ENCODE assay signal across 8 cellular contexts in genomic region chr18:5238371-5238758, GRCh38. TPM values are rescaled to one million over a fixed set of nuclear protein-coding genes. Genes with fewer than 3 reads are reported as not detected.
DNase-seq lines count a peak whose midpoint lies in the region; ATAC-seq and TF ChIP-seq lines count a peak whose summit lies in the region.

No MANE protein-coding gene starts in this region.

- BruUV-seq in PC-9 (replicated peaks; lab: Mats Ljungman, UMichigan): TSS peak; percentile 56

- no peaks in the 10 kb centered on the region for H3F3A ChIP-seq in PC-9 (ENCODE audit: insufficient read depth, low read depth)

- H3K4me2 ChIP-seq in PC-9: peak overlapping the region; percentile 98

- peaks cover 9% of the 10 kb centered on the region; the same call in 1 of the 2 replicates for H3K4me1 ChIP-seq in PC-9 (replicated peaks; ENCODE audit: insufficient read depth)
- H3K4me1 ChIP-seq in right cardiac atrium (ENCODE audit: control insufficient read depth, insufficient read depth, low read length): peaks cover 2% of the 10 kb centered on the region

- POLR2A ChIA-PET in PC-9 (lab: Charles Lee; ENCODE audit: unreplicated experiment): interaction anchor here (0.7 to 1.2 kb wide), 2 partner anchors 57 to 1239 kb away, joined by 3 to 8 read pairs; no protein-coding TSS in a partner anchor

- peak overlapping the region; percentile 93 for H3K4me3 Mint-ChIP-seq in activated naive CD8-positive, alpha-beta T cell treated with anti-CD3 and anti-CD28 coated beads, Interleukin-2, amount 50 U/mL, for 24 hours
- H3K4me3 Mint-ChIP-seq in progenitor cell of endocrine pancreas (ENCODE audit: low read depth): peak overlapping the region; percentile 96

- H3K4me3 ChIP-seq in PC-9 (peak overlapping the region; percentile 98), right cardiac atrium (ENCODE audit: low read length) (peak overlapping the region; percentile 58)

- peak; percentile 40 for DNase-seq in NCI-H2196 (lab: John Stamatoyannopoulos, UW; ENCODE audit: unreplicated experiment)
- DNase-seq in NCI-H2196 treated with DMSO at 0.1 percent for 48 hours (lab: John Stamatoyannopoulos, UW; ENCODE audit: unreplicated experiment): no peak
- DNase-seq in PC-9: no peak
- peak; percentile 46 for DNase-seq in activated naive CD8-positive, alpha-beta T cell treated with anti-CD3 and anti-CD28 coated beads, Interleukin-2, amount 50 U/mL, for 24 hours
- DNase-seq in right cardiac atrium: peak; percentile 49 to 69 (median 66)
- DNase-seq in progenitor cell of endocrine pancreas (ENCODE audit: low spot score, unreplicated experiment): peak; percentile 40
- DNase-seq in SKM-1 (lab: John Stamatoyannopoulos, UW; ENCODE audit: unreplicated experiment): no peak

- H4K20me1 ChIP-seq in PC-9 (ENCODE audit: insufficient read depth): no peaks in the 10 kb centered on the region

- peaks cover 38% of the 10 kb centered on the region for H3K36me3 Mint-ChIP-seq in activated naive CD8-positive, alpha-beta T cell treated with anti-CD3 and anti-CD28 coated beads, Interleukin-2, amount 50 U/mL, for 24 hours (ENCODE audit: low read depth)
- H3K36me3 Mint-ChIP-seq in progenitor cell of endocrine pancreas (ENCODE audit: insufficient read depth): peaks cover 10% of the 10 kb centered on the region

- H2AFZ ChIP-seq in PC-9: peak overlapping the region; percentile 97

- peak overlapping the region; percentile 92 for H3K27ac ChIP-seq in PC-9
- H3K27ac ChIP-seq in right cardiac atrium (ENCODE audit: low read length): peak overlapping the region; percentile 99

- peaks cover 14% of the 10 kb centered on the region for H3K79me2 ChIP-seq in PC-9 (ENCODE audit: low read depth)

- no peaks in the 10 kb centered on the region for H3K27me3 Mint-ChIP-seq in activated naive CD8-positive, alpha-beta T cell treated with anti-CD3 and anti-CD28 coated beads, Interleukin-2, amount 50 U/mL, for 24 hours
- H3K27me3 Mint-ChIP-seq in progenitor cell of endocrine pancreas: no peaks in the 10 kb centered on the region

- TF ChIP-seq CTCF in PC-9 (conservative IDR thresholded peaks at IDR 0.05): no peak
- TF ChIP-seq CTCF in progenitor cell of endocrine pancreas (IDR thresholded peaks at IDR 0.05; ENCODE audit: unreplicated experiment): no peak

- peak; percentile 35 for ATAC-seq in HG02870 (IDR thresholded peaks at IDR 0.05; ENCODE audit: unreplicated experiment)
- ATAC-seq in activated naive CD8-positive, alpha-beta T cell treated with anti-CD3 and anti-CD28 coated beads, Interleukin-2, amount 50 U/mL, for 24 hours: peak; percentile 51
- ATAC-seq in right cardiac atrium: peak; percentile 74 to 79

- peaks cover 8% of the 10 kb centered on the region for H3K9me3 Mint-ChIP-seq in activated naive CD8-positive, alpha-beta T cell treated with anti-CD3 and anti-CD28 coated beads, Interleukin-2, amount 50 U/mL, for 24 hours
- H3K9me3 Mint-ChIP-seq in progenitor cell of endocrine pancreas (ENCODE audit: low read depth): no peaks in the 10 kb centered on the region

- H3K4me1 Mint-ChIP-seq in activated naive CD8-positive, alpha-beta T cell treated with anti-CD3 and anti-CD28 coated beads, Interleukin-2, amount 50 U/mL, for 24 hours: peaks cover 51% of the 10 kb centered on the region
- H3K4me1 Mint-ChIP-seq in progenitor cell of endocrine pancreas (ENCODE audit: low read depth): peaks cover 24% of the 10 kb centered on the region

- peaks cover 10% of the 10 kb centered on the region; the same call in 1 of the 2 replicates for H3K27me3 ChIP-seq in PC-9 (ENCODE audit: insufficient read depth, low read depth)
- H3K27me3 ChIP-seq in right cardiac atrium (ENCODE audit: control insufficient read depth, insufficient read depth): no peaks in the 10 kb centered on the region

- H3K27ac Mint-ChIP-seq in activated naive CD8-positive, alpha-beta T cell treated with anti-CD3 and anti-CD28 coated beads, Interleukin-2, amount 50 U/mL, for 24 hours: peak overlapping the region; percentile 94
- H3K27ac Mint-ChIP-seq in progenitor cell of endocrine pancreas: peak overlapping the region; percentile 99

- H3K36me3 ChIP-seq in PC-9 (ENCODE audit: low read depth): no peaks in the 10 kb centered on the region

- no peaks in the 10 kb centered on the region for H3K9me2 ChIP-seq in PC-9 (ENCODE audit: insufficient read depth)

- intact Hi-C loops in PC-9 (cut with micrococcal nuclease; ENCODE audit: unreplicated experiment): loop anchor here (1.0 kb wide), 1 partner anchor 58 kb away; no protein-coding TSS in a partner anchor
- intact Hi-C loops in right cardiac atrium (cut with DNase I): loop anchor here in 2 of 4 donors (10.0 kb wide), 1 partner anchor 56 kb away; the partner anchor contains the start of gene ZBTB14 (in 2 of the 2)

- CTCF ChIA-PET in PC-9 (lab: Charles Lee): no interaction called here

- under 1% methylated on average over 30 of the region's 30 CpGs for WGBS in right cardiac atrium

- H3K9me3 ChIP-seq in PC-9 (ENCODE audit: insufficient read depth, low read depth) (no peaks in the 10 kb centered on the region), right cardiac atrium (ENCODE audit: control insufficient read depth, low read length) (no peaks in the 10 kb centered on the region)

RNA-seq across cellular contexts. Expression of gene AKAIN1, which starts 41.3 kb away (rescaled TPM):
- not detected in 2 replicates for total RNA-seq in PC-9 (2021)
- total RNA-seq in right cardiac atrium: not detected
- polyA plus RNA-seq in right cardiac atrium: not detected
- total RNA-seq in progenitor cell of endocrine pancreas: not detected in 2 replicates

RNA-seq across cellular contexts. Expression of gene ZBTB14, which starts 57.2 kb away (rescaled TPM):
- total RNA-seq in PC-9 (2021) (14.2 and 15.7 TPM in 2 replicates), right cardiac atrium (10 to 100 TPM in 1 of 4 donors, 1 to 10 TPM in 3; 8.2 to 10.2 (median 9.6) TPM), progenitor cell of endocrine pancreas (14.8 and 16.7 TPM in 2 replicates)
- 3.3 TPM for polyA plus RNA-seq in right cardiac atrium

Comparison
In these comparisons a context has a peak if more than half of its experiments do, and no peak if none do; other contexts are left out.
1. DNase-seq: peak in NCI-H2196 (single experiment), activated naive CD8-positive, alpha-beta T cell treated with anti-CD3 and anti-CD28 coated beads, Interleukin-2, amount 50 U/mL, for 24 hours (single experiment), right cardiac atrium (3 of 3) and progenitor cell of endocrine pancreas (single experiment); none in NCI-H2196 treated with DMSO at 0.1 percent for 48 hours (single experiment), PC-9 (0 of 2) and SKM-1 (single experiment).
2. Peak in every context shown above with its lines, with median percentiles within 50 percentile points of each other: ATAC-seq.